ENCODE assay signal across 22 cellular contexts in the genomic region with DNA sequence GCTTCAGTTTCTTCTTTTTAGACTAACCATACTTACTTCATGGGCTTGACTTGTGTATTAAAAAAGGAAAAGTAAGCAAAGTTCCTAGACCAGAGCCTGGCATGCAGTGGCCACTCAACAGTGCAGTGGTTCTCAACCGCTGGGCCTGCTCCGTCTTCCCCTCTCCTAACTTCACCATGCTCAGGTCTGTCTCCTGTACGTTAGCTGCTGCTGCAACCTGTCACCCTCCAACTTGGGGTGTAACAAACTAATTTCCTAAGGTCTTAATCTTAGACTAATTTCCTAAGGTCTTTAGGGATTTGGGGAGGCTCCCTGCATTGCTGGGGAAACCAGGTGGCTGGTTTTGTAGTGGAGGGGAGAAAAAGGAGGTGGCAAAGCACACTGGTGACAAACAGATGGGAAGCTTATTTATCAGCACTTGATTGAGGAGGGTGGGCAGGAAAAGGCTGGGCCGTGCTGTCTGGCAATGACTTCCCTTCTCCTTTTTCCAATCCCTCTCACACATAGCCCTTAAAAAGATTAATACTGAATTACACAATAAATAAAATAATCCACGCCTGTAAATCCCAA. TPM values are rescaled to one million over a fixed set of nuclear protein-coding genes. Genes with fewer than 3 reads are reported as not detected.
DNase-seq lines count a peak whose midpoint lies in the region; ATAC-seq and TF ChIP-seq lines count a peak whose summit lies in the region.
"Had no signal": no experiment of that assay in that cellular context is flagged by ENCODE, and none has a peak within 500 bp of the region (broad histone marks: within the 10 kb centered on the region; RNA-seq: fewer than 3 reads in every experiment).

No MANE protein-coding gene starts in this region.

- H3K4me3 ChIP-seq in WERI-Rb-1 (ENCODE audit: low read depth, low read length) (0 out of 2 replicates have a peak overlapping the region, but pooled peaks have one; percentile 2), H7 (ENCODE audit: insufficient read depth, low read depth, low read length) (no peak overlapping the region), adrenal gland (no peak overlapping the region)
- H3K4me3 ChIP-seq: A549, GM23338, psoas muscle, skin epidermis had no signal

- intact Hi-C loops in adrenal gland (cut with DNase I), result no loop called here

- no peaks in the 10 kb centered on the region for H3K27me3 Mint-ChIP-seq in activated CD4-positive, alpha-beta T cell treated with anti-CD3 and anti-CD28 coated beads, Interleukin-2, amount 10 ng/mL, durations not matched to agents 7 days and 5 days
- no peaks in the 10 kb centered on the region for H3K27me3 Mint-ChIP-seq in memory B cell

- no peaks in the 10 kb centered on the region for H3K9me3 Mint-ChIP-seq in activated CD4-positive, alpha-beta T cell treated with anti-CD3 and anti-CD28 coated beads, Interleukin-2, amount 10 ng/mL, durations not matched to agents 7 days and 5 days
- H3K9me3 Mint-ChIP-seq in memory B cell, result no peaks in the 10 kb centered on the region
- H3K9me3 Mint-ChIP-seq: activated naive CD4-positive, alpha-beta T cell treated with anti-CD3 and anti-CD28 coated beads for 36 hours; GM23338 had no signal

- H3K9me3 ChIP-seq in WERI-Rb-1 (ENCODE audit: severe bottlenecking), result no peaks in the 10 kb centered on the region
- no peaks in the 10 kb centered on the region for H3K9me3 ChIP-seq in adrenal gland (replicated peaks in 1 of 3)
- H3K9me3 ChIP-seq: A549, neutrophil, psoas muscle had no signal

- ATAC-seq in memory B cell (ENCODE audit: low read depth) (no peak), GM18520 (IDR thresholded peaks at IDR 0.05; ENCODE audit: unreplicated experiment) (no peak)
- ATAC-seq: A549, GM23338, left ventricle myocardium superior, psoas muscle, SK-N-SH treated with all-trans-retinoic acid at 6 μM for 48 hours had no signal

- H3K27me3 ChIP-seq in WERI-Rb-1 (ENCODE audit: insufficient read depth, low read depth, severe bottlenecking) (no peaks in the 10 kb centered on the region), H7 (ENCODE audit: control insufficient read depth, insufficient read depth, low read length) (no peaks in the 10 kb centered on the region; the same call in 1 of the 2 replicates), adrenal gland (no peaks in the 10 kb centered on the region)

- H3K4me3 Mint-ChIP-seq in activated CD4-positive, alpha-beta T cell treated with anti-CD3 and anti-CD28 coated beads, Interleukin-2, amount 10 ng/mL, durations not matched to agents 7 days and 5 days, result no peak overlapping the region
- peak overlapping the region; percentile 55 for H3K4me3 Mint-ChIP-seq in memory B cell
- H3K4me3 Mint-ChIP-seq: activated naive CD4-positive, alpha-beta T cell treated with anti-CD3 and anti-CD28 coated beads for 36 hours; GM23338 had no signal

- DNase-seq in activated CD4-positive, alpha-beta T cell treated with anti-CD3 and anti-CD28 coated beads, Interleukin-2, amount 10 ng/mL, durations not matched to agents 7 days and 5 days, result no peak
- no peak for DNase-seq in activated CD4-positive, alpha-beta T cell treated with anti-CD3 and anti-CD28 coated beads for 1 hour
- DNase-seq in NCI-H524 (lab: John Stamatoyannopoulos, UW) (peak; percentile 85 to 98), WERI-Rb-1 (peak; percentile 92), memory B cell (ENCODE audit: low spot score in 2 of 2) (no peak), H7 (no peak), adrenal gland (no peak)
- DNase-seq: activated CD4-positive, alpha-beta T cell treated with anti-CD3 and anti-CD28 coated beads, Interleukin-2, amount 50 U/mL, for 48 hours; activated naive CD4-positive, alpha-beta T cell treated with anti-CD3 and anti-CD28 coated beads for 36 hours; activated T-cell treated with anti-CD3 and anti-CD28 coated beads for 4 hours; C1 segment of cervical spinal cord; left ventricle myocardium superior; NCI-H1930; psoas muscle; stimulated activated CD4-positive, alpha-beta T cell treated with anti-CD3 and anti-CD28 coated beads, Interleukin-2, amount 100 ng/mL, for 24 hours; stimulated activated naive CD4-positive, alpha-beta T cell treated with Interleukin-2 at 50 U/mL for 16 hours had no signal

- TF ChIP-seq CTCF in WERI-Rb-1 (IDR thresholded peaks at IDR 0.05; ENCODE audit: low read depth, low read length), result no peak
- no peak for TF ChIP-seq CTCF in adrenal gland (IDR thresholded peaks at IDR 0.05)

- no peaks in the 10 kb centered on the region for H3K36me3 Mint-ChIP-seq in activated CD4-positive, alpha-beta T cell treated with anti-CD3 and anti-CD28 coated beads, Interleukin-2, amount 10 ng/mL, durations not matched to agents 7 days and 5 days (ENCODE audit: low read depth)
- H3K36me3 Mint-ChIP-seq in memory B cell, result no peaks in the 10 kb centered on the region

- CTCF ChIA-PET in activated CD4-positive, alpha-beta T cell treated with anti-CD3 and anti-CD28 coated beads, Interleukin-2, amount 10 ng/mL, durations not matched to agents 7 days and 5 days (lab: Charles Lee), result interaction anchor here (14.7 kb wide), 1 partner anchor 87 kb away, joined by 240 read pairs; a partner anchor contains a TSS

- H3K4me1 Mint-ChIP-seq in activated CD4-positive, alpha-beta T cell treated with anti-CD3 and anti-CD28 coated beads, Interleukin-2, amount 10 ng/mL, durations not matched to agents 7 days and 5 days, result peaks cover 46% of the 10 kb centered on the region
- H3K4me1 Mint-ChIP-seq in memory B cell, result peaks cover 43% of the 10 kb centered on the region

- no peak for TF ChIP-seq POLR2A in adrenal gland (IDR thresholded peaks at IDR 0.05)

- H3K27ac Mint-ChIP-seq in activated CD4-positive, alpha-beta T cell treated with anti-CD3 and anti-CD28 coated beads, Interleukin-2, amount 10 ng/mL, durations not matched to agents 7 days and 5 days, result peak overlapping the region; percentile 71
- peak overlapping the region; percentile 55 for H3K27ac Mint-ChIP-seq in memory B cell
- H3K27ac Mint-ChIP-seq: activated naive CD4-positive, alpha-beta T cell treated with anti-CD3 and anti-CD28 coated beads for 36 hours; GM23338 had no signal

- POLR2A ChIA-PET in activated CD4-positive, alpha-beta T cell treated with anti-CD3 and anti-CD28 coated beads, Interleukin-2, amount 10 ng/mL, durations not matched to agents 7 days and 5 days (lab: Charles Lee), result interaction anchor here (0.7 kb wide), 1 partner anchor 29 kb away, joined by 4 read pairs; no protein-coding TSS in a partner anchor

- WGBS in adrenal gland, 4 donors, result 73 to 86% (median 76%) methylated on average over 5 of the region's 5 CpGs

- H3K27ac ChIP-seq in WERI-Rb-1 (peak overlapping the region; percentile 74), adrenal gland (no peak overlapping the region)
- H3K27ac ChIP-seq: neutrophil, psoas muscle had no signal

- peaks cover 21% of the 10 kb centered on the region for H3K36me3 ChIP-seq in WERI-Rb-1
- peaks cover 2% of the 10 kb centered on the region for H3K36me3 ChIP-seq in H7 (replicated peaks; ENCODE audit: control insufficient read depth, insufficient read depth, low read length)
- no peaks in the 10 kb centered on the region for H3K36me3 ChIP-seq in adrenal gland (replicated peaks in 1 of 2)
- H3K36me3 ChIP-seq: neutrophil had no signal

- H3K4me1 ChIP-seq in adrenal gland (replicated peaks in 1 of 2), result peaks cover 9 to 29% of the 10 kb centered on the region in 2 donors

RNA-seq across cellular contexts. Expression of a gene that starts 2.2 kb away (rescaled TPM):
- 1 to 10 TPM; 2.1 to 2.2 TPM for total RNA-seq in activated CD4-positive, alpha-beta T cell treated with anti-CD3 and anti-CD28 coated beads, Interleukin-2, amount 10 ng/mL, durations not matched to agents 7 days and 5 days
- total RNA-seq in H7 (2014; rRNA removed; shearing (Covaris generic)), result 20.3 and 43.0 TPM in 2 replicates
- total RNA-seq in adrenal gland, result 1 to 10 TPM; 2.4 to 7.1 (median 5.7) TPM
- polyA plus RNA-seq in adrenal gland, result 1 to 10 TPM; 2.8 to 8.3 (median 3.2) TPM

Comparison
In these comparisons a context has a peak if more than half of its experiments do, and no peak if none do; other contexts are left out.
1. DNase-seq: peak in NCI-H524 (2 of 2) and WERI-Rb-1 (single experiment); none in activated CD4-positive, alpha-beta T cell treated with anti-CD3 and anti-CD28 coated beads, Interleukin-2, amount 10 ng/mL, durations not matched to agents 7 days and 5 days (single experiment), activated CD4-positive, alpha-beta T cell treated with anti-CD3 and anti-CD28 coated beads for 1 hour (single experiment), memory B cell (0 of 2), H7 (single experiment) and adrenal gland (0 of 7).